In the genomic region with DNA sequence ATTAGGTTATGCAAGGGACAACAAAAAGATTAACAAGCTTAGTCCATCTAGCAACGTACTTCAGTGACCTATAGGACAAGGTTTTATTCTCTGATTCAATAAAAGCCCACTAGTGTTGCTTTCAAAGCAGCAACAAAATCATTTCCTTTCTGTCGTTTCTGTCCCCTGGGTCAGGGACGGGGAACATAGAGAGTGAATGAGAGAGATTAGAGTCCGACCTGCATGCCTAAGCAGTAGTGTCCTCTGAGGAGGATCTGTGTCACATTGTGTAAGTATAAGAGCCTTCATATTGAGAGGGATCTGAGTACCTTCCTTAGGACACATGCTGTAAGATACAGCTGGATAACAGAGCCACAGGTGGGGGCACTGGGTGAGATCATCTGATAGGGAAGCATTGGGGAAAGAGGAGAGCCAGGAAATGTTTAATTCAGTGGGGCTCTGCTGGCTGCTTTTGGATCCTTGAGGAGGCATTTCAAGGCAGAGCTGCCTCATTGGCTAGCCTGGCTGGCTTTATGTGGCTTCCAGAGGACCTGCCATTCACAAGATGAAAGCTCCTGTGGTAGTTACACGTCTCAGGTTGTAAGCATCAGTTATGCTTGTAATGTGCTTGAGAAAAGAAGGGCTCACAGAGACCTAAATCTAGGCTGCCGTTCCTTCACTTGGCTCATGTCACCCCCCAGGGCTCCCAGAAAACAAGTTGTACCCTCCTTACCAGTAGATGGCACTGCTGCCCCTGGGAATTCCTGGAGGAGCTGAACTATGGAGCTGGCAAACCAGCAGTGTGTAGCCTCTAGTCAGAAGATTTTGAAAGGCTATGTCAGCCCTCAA, we compare ENCODE assay signal across 8 cellular contexts. TPM values are rescaled to one million over a fixed set of nuclear protein-coding genes. Genes with fewer than 3 reads are reported as not detected.
A peak's percentile ranks its signal among the peaks of the same experiment; 100 is the strongest.
DNase-seq lines count a peak whose midpoint lies in the region; ATAC-seq and TF ChIP-seq lines count a peak whose summit lies in the region.

No MANE protein-coding gene starts in this region.

- H3K4me3 ChIP-seq in esophagus squamous epithelium, result peak overlapping the region in 1 of 4 donors; percentile 19

- intact Hi-C loops in esophagus squamous epithelium (cut with DNase I), result loop anchor here (10.0 kb wide), 1 partner anchor 344 kb away; no protein-coding TSS in a partner anchor

- no peaks in the 10 kb centered on the region for H3K36me3 ChIP-seq in esophagus squamous epithelium

- TF ChIP-seq CTCF in esophagus squamous epithelium (IDR thresholded peaks at IDR 0.05) (peak; percentile 58 to 76 (median 70)), nephron (IDR thresholded peaks at IDR 0.05; ENCODE audit: unreplicated experiment in 3 of 3) (peak; percentile 75 to 82 (median 77))

- H3K27me3 Mint-ChIP-seq in nephron (ENCODE audit: low read depth), result peaks cover 38% of the 10 kb centered on the region

- H3K4me1 ChIP-seq in esophagus squamous epithelium, result peaks cover 6 to 29% (median 8%) of the 10 kb centered on the region in 3 donors

- H3K4me1 Mint-ChIP-seq in nephron, result peaks cover 32% of the 10 kb centered on the region

- no peak overlapping the region for H3K27ac Mint-ChIP-seq in nephron

- H3K4me3 Mint-ChIP-seq in nephron, result peak overlapping the region in 2 of 3 experiments; percentile 39 to 55

- peaks cover 0 to 46% (median 3%) of the 10 kb centered on the region in 4 donors for H3K27me3 ChIP-seq in esophagus squamous epithelium

- no peaks in the 10 kb centered on the region for H3K9me3 ChIP-seq in esophagus squamous epithelium

- H3K9me3 Mint-ChIP-seq in nephron, result no peaks in the 10 kb centered on the region

- DNase-seq in COLO668 (lab: John Stamatoyannopoulos, UW; ENCODE audit: unreplicated experiment) (peak; percentile 68), NCI-H1105 (lab: John Stamatoyannopoulos, UW) (peak; percentile 76), esophagus squamous epithelium (lab: John Stamatoyannopoulos, UW) (no peak)

- H3K36me3 Mint-ChIP-seq in nephron (ENCODE audit: low read depth), result no peaks in the 10 kb centered on the region

- ATAC-seq in GM19351 (IDR thresholded peaks at IDR 0.05; ENCODE audit: unreplicated experiment) (peak; percentile 64), SK-N-SH treated with all-trans-retinoic acid at 6 μM for 48 hours (peak; percentile 77), HG03095 (IDR thresholded peaks at IDR 0.05; ENCODE audit: unreplicated experiment) (no peak), HG02763 (IDR thresholded peaks at IDR 0.05; ENCODE audit: unreplicated experiment) (no peak)

- peak overlapping the region in 3 of 4 donors; percentile 31 to 42 (median 39) for H3K27ac ChIP-seq in esophagus squamous epithelium

- WGBS in esophagus squamous epithelium, 2 donors, result 15 to 28% methylated on average over 4 to 6 of the region's 6 CpGs

- TF ChIP-seq POLR2A in esophagus squamous epithelium (IDR thresholded peaks at IDR 0.05), result no peak

TF ChIP-seq in SK-N-SH treated with all-trans-retinoic acid at 6 μM for 48 hours, 23 proteins besides CTCF, POLR2A, EP300 and RAD21:
- TF ChIP-seq ARNTL (CRISPR knock-in tag; IDR thresholded peaks at IDR 0.05; ENCODE audit: borderline replicate concordance, low read depth), result no peak
- TF ChIP-seq CSRNP3 (CRISPR knock-in tag; IDR thresholded peaks at IDR 0.05), result no peak
- TF ChIP-seq OSR1 (CRISPR knock-in tag; IDR thresholded peaks at IDR 0.05), result no peak
- no peak for TF ChIP-seq ZFP30 (CRISPR knock-in tag; IDR thresholded peaks at IDR 0.05)
- TF ChIP-seq ZNF70 (CRISPR knock-in tag; IDR thresholded peaks at IDR 0.05), result no peak
- no peak for TF ChIP-seq BACH2 (CRISPR knock-in tag; IDR thresholded peaks at IDR 0.05; ENCODE audit: borderline replicate concordance)
- no peak for TF ChIP-seq RARB (CRISPR knock-in tag; IDR thresholded peaks at IDR 0.05)
- no peak for TF ChIP-seq ZC3H10 (CRISPR knock-in tag; IDR thresholded peaks at IDR 0.05)
- no peak for TF ChIP-seq TOX (CRISPR knock-in tag; IDR thresholded peaks at IDR 0.05; ENCODE audit: borderline replicate concordance)
- TF ChIP-seq ZNF8 (CRISPR knock-in tag; IDR thresholded peaks at IDR 0.05), result no peak
- TF ChIP-seq PATZ1 (CRISPR knock-in tag; IDR thresholded peaks at IDR 0.05; ENCODE audit: borderline replicate concordance), result no peak
- no peak for TF ChIP-seq POU6F1 (CRISPR knock-in tag; IDR thresholded peaks at IDR 0.05; ENCODE audit: borderline replicate concordance, low read depth)
- no peak for TF ChIP-seq ESRRG (CRISPR knock-in tag; IDR thresholded peaks at IDR 0.05)
- TF ChIP-seq TCF4 (CRISPR knock-in tag; IDR thresholded peaks at IDR 0.05; ENCODE audit: borderline replicate concordance), result no peak
- no peak for TF ChIP-seq ZFP3 (CRISPR knock-in tag; IDR thresholded peaks at IDR 0.05)
- TF ChIP-seq GLIS3 (CRISPR knock-in tag; IDR thresholded peaks at IDR 0.05), result no peak
- TF ChIP-seq, protein P1, sequence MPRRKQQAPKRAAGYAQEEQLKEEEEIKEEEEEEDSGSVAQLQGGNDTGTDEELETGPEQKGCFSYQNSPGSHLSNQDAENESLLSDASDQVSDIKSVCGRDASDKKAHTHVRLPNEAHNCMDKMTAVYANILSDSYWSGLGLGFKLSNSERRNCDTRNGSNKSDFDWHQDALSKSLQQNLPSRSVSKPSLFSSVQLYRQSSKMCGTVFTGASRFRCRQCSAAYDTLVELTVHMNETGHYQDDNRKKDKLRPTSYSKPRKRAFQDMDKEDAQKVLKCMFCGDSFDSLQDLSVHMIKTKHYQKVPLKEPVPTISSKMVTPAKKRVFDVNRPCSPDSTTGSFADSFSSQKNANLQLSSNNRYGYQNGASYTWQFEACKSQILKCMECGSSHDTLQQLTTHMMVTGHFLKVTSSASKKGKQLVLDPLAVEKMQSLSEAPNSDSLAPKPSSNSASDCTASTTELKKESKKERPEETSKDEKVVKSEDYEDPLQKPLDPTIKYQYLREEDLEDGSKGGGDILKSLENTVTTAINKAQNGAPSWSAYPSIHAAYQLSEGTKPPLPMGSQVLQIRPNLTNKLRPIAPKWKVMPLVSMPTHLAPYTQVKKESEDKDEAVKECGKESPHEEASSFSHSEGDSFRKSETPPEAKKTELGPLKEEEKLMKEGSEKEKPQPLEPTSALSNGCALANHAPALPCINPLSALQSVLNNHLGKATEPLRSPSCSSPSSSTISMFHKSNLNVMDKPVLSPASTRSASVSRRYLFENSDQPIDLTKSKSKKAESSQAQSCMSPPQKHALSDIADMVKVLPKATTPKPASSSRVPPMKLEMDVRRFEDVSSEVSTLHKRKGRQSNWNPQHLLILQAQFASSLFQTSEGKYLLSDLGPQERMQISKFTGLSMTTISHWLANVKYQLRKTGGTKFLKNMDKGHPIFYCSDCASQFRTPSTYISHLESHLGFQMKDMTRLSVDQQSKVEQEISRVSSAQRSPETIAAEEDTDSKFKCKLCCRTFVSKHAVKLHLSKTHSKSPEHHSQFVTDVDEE (CRISPR knock-in tag; IDR thresholded peaks at IDR 0.05), result no peak

RNA-seq across cellular contexts. Expression of gene TMEM108, which starts 2.7 kb away (rescaled TPM):
- 1 to 10 TPM in 1 of 4 donors, under 1 TPM in 3; 0.12 to 3.4 (median 0.24) TPM for total RNA-seq in esophagus squamous epithelium

Comparison
In these comparisons a context has a peak if more than half of its experiments do, and no peak if none do; other contexts are left out.
1. ATAC-seq: peak in GM19351 (single experiment) and SK-N-SH treated with all-trans-retinoic acid at 6 μM for 48 hours (single experiment); none in HG03095 (single experiment) and HG02763 (single experiment).